ENCODE assay signal across 1 cellular context in the genomic region with DNA sequence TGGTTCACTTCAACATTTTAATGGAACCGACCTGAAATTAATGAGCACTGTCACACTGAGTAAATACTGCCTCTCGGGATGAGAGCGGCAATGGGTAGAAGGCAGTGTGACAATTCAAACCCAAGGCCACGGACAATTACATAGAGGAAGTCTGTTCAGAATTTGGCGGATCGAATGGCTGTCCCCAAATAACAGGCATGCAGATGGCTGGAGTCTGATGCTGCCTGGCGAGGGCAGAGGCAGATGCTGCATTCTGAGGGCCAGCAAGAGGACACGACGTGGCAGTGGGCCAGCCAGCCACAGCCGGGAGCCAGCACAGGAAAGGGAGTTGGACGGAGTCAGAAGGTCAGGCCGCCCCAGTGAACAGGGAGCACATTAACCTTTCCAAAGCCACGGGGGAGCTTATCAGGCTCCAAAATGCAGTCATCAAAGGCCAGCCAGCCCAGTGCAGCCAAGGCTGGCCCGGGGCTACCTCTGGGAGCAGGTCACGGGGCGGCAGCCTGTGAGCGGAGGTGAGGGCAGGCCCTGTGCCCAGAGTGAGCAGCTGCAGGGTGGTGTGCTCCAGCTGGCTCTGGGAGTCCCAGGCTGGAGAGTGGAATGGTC.
TF ChIP-seq lines count a peak whose summit lies in the region.

No MANE protein-coding gene starts in this region.

TF ChIP-seq in HepG2, 621 proteins besides CTCF, POLR2A, EP300 and RAD21 (continued from another document):
- TF ChIP-seq, protein P1, sequence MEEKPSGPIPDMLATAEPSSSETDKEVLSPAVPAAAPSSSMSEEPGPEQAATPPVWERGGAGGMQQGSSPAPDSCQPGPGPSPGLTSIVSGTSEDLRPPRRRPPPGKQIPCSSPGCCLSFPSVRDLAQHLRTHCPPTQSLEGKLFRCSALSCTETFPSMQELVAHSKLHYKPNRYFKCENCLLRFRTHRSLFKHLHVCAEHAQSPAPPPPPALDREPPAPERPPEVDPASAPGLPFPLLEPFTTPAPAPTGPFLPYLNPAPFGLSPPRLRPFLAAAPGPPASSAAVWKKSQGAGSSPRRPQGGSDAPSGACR (CRISPR knock-in tag; IDR thresholded peaks at IDR 0.05), result no peak
